In genomic region chr7:142906643-142907042, GRCh38 we compare ENCODE assay signal across 1 cellular context.
TF ChIP-seq lines count a peak whose summit lies in the region.

No MANE protein-coding gene starts in this region.

TF ChIP-seq in HepG2, 621 proteins besides CTCF, POLR2A, EP300 and RAD21:
- 0 out of 2 replicates have a peak, but pooled peaks have one; percentile 7 for TF ChIP-seq MAFF (IDR thresholded peaks at IDR 0.05; ENCODE audit: low read depth, low read length)
- no peak for TF ChIP-seq IKZF1 (IDR thresholded peaks at IDR 0.05)
TF ChIP-seq in HepG2: peak in this region for 1.
